In the genomic region with DNA sequence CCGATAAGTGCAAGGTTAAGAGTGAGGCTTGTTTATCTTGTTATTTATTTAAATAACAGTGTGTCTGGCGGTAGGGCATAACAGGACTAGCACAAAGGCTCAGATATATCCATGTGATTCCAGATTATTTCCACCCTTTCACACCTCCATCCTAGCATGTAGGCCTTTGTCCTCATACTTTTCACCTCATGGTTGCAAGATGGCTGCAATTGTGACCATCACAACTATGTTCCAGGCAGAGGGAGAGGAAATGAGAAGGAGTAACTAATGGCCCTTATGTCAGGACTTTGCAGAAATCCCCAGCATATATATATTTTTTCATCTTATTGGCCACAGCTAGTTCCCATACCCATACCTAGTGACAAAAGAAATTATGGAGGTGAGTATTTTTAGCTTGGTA, we compare ENCODE assay signal across 6 cellular contexts.
"Had no signal": no experiment of that assay in that cellular context is flagged by ENCODE, and none has a peak within 500 bp of the region (broad histone marks: within the 10 kb centered on the region; RNA-seq: fewer than 3 reads in every experiment).

No MANE protein-coding gene starts in this region.

- DNase-seq: H7, KG1 had no signal

- H3K4me2 ChIP-seq: GM23338 had no signal

- FAIRE-seq: HTR-8/SVneo had no signal

- H3K4me3 ChIP-seq: GM23338, HAP-1 had no signal

- ATAC-seq: GM23338, HCT116 had no signal

- H3K4me1 ChIP-seq: HAP-1 had no signal

- H3K9me3 ChIP-seq: HAP-1 had no signal

- H3K36me3 ChIP-seq: HAP-1 had no signal
